Comparison of ENCODE assay signal across 1 cellular context in the genomic region with DNA sequence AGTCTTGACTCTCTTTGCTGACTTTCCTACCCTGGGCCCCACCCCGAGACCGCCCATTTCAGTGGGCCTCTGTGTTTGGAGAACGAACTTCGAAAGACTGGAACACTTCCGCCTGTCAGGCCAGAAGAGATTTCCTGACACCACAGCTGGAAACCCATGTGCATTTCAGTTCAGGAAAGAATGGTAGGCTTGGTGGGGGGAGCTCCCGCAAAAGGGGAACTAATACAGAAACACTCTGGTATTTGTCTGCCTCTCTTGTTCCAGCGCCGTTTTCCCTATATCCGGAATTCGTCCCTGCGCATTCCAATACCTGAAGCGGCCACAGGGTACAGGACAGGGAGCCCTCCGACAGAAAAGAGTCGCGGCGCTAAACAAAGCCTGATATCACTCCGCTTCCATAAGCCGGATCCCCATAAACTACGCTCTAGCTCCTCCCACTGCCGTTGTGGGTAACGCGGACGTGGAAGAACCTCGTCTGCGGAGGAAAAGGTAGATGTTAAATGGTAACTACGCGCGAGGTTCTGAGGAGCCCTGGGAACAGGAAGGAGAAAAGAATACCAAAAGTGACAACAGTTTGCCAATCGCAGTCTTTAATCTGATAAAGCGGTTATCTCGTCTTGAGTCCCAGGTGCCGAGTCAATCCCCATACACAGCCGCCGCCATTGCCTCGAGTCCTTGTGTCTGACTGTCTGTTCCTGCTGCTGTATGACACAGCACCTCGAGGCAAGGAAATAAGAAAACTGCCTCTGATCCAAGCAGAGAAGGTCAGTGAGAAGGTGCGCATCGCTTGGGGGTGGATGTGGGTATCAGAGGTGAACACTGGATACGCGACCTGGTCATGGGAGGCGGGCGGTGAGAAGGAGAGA.
TF ChIP-seq lines count a peak whose summit lies in the region.

A gene (plus strand): TSS at position 432 of the 866 bp plus-strand sequence. CDS start 2,627 bp downstream, outside the sequence.

TF ChIP-seq in HepG2, 621 proteins besides CTCF, POLR2A, EP300 and RAD21 (continued from another document and continues in another):
- TF ChIP-seq, protein P1, sequence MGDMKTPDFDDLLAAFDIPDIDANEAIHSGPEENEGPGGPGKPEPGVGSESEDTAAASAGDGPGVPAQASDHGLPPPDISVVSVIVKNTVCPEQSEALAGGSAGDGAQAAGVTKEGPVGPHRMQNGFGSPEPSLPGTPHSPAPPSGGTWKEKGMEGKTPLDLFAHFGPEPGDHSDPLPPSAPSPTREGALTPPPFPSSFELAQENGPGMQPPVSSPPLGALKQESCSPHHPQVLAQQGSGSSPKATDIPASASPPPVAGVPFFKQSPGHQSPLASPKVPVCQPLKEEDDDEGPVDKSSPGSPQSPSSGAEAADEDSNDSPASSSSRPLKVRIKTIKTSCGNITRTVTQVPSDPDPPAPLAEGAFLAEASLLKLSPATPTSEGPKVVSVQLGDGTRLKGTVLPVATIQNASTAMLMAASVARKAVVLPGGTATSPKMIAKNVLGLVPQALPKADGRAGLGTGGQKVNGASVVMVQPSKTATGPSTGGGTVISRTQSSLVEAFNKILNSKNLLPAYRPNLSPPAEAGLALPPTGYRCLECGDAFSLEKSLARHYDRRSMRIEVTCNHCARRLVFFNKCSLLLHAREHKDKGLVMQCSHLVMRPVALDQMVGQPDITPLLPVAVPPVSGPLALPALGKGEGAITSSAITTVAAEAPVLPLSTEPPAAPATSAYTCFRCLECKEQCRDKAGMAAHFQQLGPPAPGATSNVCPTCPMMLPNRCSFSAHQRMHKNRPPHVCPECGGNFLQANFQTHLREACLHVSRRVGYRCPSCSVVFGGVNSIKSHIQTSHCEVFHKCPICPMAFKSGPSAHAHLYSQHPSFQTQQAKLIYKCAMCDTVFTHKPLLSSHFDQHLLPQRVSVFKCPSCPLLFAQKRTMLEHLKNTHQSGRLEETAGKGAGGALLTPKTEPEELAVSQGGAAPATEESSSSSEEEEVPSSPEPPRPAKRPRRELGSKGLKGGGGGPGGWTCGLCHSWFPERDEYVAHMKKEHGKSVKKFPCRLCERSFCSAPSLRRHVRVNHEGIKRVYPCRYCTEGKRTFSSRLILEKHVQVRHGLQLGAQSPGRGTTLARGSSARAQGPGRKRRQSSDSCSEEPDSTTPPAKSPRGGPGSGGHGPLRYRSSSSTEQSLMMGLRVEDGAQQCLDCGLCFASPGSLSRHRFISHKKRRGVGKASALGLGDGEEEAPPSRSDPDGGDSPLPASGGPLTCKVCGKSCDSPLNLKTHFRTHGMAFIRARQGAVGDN (CRISPR knock-in tag; IDR thresholded peaks at IDR 0.05) = peak; percentile 40
- peak; percentile 70 for TF ChIP-seq XRCC5 (optimal IDR thresholded peaks at IDR 0.05; ENCODE audit: low read length)
- TF ChIP-seq KLF13 (CRISPR knock-in tag; IDR thresholded peaks at IDR 0.05) = no peak
- TF ChIP-seq MEF2D (CRISPR knock-in tag; IDR thresholded peaks at IDR 0.05) = no peak
- TF ChIP-seq MBD4 (IDR thresholded peaks at IDR 0.05; ENCODE audit: borderline replicate concordance, low read length) = no peak; the same call in 1 of the 2 replicates
- no peak for TF ChIP-seq ZNF703 (CRISPR knock-in tag; IDR thresholded peaks at IDR 0.05; ENCODE audit: borderline replicate concordance)
- TF ChIP-seq, protein P2, sequence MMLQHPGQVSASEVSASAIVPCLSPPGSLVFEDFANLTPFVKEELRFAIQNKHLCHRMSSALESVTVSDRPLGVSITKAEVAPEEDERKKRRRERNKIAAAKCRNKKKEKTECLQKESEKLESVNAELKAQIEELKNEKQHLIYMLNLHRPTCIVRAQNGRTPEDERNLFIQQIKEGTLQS (CRISPR knock-in tag; IDR thresholded peaks at IDR 0.05) = no peak
- no peak for TF ChIP-seq HNRNPL (IDR thresholded peaks at IDR 0.05; ENCODE audit: low read depth, low read length)
- no peak for TF ChIP-seq MZF1 (CRISPR knock-in tag; IDR thresholded peaks at IDR 0.05; ENCODE audit: borderline replicate concordance)
- TF ChIP-seq, protein P3, sequence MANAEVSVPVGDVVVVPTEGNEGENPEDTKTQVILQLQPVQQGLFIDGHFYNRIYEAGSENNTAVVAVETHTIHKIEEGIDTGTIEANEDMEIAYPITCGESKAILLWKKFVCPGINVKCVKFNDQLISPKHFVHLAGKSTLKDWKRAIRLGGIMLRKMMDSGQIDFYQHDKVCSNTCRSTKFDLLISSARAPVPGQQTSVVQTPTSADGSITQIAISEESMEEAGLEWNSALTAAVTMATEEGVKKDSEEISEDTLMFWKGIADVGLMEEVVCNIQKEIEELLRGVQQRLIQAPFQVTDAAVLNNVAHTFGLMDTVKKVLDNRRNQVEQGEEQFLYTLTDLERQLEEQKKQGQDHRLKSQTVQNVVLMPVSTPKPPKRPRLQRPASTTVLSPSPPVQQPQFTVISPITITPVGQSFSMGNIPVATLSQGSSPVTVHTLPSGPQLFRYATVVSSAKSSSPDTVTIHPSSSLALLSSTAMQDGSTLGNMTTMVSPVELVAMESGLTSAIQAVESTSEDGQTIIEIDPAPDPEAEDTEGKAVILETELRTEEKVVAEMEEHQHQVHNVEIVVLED (CRISPR knock-in tag; IDR thresholded peaks at IDR 0.05; ENCODE audit: borderline replicate concordance) = peak; percentile 83
- TF ChIP-seq ZNF709 (CRISPR knock-in tag; IDR thresholded peaks at IDR 0.05) = 0 out of 2 replicates have a peak, but pooled peaks have one; percentile 25
- TF ChIP-seq ETV5 (CRISPR knock-in tag; IDR thresholded peaks at IDR 0.05; ENCODE audit: borderline replicate concordance) = peak; percentile 28; the same call in 1 of the 2 replicates
- TF ChIP-seq, protein P4, sequence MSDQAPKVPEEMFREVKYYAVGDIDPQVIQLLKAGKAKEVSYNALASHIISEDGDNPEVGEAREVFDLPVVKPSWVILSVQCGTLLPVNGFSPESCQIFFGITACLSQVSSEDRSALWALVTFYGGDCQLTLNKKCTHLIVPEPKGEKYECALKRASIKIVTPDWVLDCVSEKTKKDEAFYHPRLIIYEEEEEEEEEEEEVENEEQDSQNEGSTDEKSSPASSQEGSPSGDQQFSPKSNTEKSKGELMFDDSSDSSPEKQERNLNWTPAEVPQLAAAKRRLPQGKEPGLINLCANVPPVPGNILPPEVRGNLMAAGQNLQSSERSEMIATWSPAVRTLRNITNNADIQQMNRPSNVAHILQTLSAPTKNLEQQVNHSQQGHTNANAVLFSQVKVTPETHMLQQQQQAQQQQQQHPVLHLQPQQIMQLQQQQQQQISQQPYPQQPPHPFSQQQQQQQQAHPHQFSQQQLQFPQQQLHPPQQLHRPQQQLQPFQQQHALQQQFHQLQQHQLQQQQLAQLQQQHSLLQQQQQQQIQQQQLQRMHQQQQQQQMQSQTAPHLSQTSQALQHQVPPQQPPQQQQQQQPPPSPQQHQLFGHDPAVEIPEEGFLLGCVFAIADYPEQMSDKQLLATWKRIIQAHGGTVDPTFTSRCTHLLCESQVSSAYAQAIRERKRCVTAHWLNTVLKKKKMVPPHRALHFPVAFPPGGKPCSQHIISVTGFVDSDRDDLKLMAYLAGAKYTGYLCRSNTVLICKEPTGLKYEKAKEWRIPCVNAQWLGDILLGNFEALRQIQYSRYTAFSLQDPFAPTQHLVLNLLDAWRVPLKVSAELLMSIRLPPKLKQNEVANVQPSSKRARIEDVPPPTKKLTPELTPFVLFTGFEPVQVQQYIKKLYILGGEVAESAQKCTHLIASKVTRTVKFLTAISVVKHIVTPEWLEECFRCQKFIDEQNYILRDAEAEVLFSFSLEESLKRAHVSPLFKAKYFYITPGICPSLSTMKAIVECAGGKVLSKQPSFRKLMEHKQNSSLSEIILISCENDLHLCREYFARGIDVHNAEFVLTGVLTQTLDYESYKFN (CRISPR knock-in tag; conservative IDR thresholded peaks at IDR 0.05) = peak; percentile 20; the same call in 1 of the 2 replicates
- TF ChIP-seq, protein P5, sequence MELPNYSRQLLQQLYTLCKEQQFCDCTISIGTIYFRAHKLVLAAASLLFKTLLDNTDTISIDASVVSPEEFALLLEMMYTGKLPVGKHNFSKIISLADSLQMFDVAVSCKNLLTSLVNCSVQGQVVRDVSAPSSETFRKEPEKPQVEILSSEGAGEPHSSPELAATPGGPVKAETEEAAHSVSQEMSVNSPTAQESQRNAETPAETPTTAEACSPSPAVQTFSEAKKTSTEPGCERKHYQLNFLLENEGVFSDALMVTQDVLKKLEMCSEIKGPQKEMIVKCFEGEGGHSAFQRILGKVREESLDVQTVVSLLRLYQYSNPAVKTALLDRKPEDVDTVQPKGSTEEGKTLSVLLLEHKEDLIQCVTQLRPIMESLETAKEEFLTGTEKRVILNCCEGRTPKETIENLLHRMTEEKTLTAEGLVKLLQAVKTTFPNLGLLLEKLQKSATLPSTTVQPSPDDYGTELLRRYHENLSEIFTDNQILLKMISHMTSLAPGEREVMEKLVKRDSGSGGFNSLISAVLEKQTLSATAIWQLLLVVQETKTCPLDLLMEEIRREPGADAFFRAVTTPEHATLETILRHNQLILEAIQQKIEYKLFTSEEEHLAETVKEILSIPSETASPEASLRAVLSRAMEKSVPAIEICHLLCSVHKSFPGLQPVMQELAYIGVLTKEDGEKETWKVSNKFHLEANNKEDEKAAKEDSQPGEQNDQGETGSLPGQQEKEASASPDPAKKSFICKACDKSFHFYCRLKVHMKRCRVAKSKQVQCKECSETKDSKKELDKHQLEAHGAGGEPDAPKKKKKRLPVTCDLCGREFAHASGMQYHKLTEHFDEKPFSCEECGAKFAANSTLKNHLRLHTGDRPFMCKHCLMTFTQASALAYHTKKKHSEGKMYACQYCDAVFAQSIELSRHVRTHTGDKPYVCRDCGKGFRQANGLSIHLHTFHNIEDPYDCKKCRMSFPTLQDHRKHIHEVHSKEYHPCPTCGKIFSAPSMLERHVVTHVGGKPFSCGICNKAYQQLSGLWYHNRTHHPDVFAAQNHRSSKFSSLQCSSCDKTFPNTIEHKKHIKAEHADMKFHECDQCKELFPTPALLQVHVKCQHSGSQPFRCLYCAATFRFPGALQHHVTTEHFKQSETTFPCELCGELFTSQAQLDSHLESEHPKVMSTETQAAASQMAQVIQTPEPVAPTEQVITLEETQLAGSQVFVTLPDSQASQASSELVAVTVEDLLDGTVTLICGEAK (IDR thresholded peaks at IDR 0.05) = no peak
- TF ChIP-seq, protein P5 (CRISPR knock-in tag; IDR thresholded peaks at IDR 0.05) = no peak; the same call in 1 of the 2 replicates
- no peak for TF ChIP-seq KDM1A (CRISPR knock-in tag; IDR thresholded peaks at IDR 0.05)
- TF ChIP-seq, protein P6, sequence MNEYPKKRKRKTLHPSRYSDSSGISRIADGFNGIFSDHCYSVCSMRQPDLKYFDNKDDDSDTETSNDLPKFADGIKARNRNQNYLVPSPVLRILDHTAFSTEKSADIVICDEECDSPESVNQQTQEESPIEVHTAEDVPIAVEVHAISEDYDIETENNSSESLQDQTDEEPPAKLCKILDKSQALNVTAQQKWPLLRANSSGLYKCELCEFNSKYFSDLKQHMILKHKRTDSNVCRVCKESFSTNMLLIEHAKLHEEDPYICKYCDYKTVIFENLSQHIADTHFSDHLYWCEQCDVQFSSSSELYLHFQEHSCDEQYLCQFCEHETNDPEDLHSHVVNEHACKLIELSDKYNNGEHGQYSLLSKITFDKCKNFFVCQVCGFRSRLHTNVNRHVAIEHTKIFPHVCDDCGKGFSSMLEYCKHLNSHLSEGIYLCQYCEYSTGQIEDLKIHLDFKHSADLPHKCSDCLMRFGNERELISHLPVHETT (CRISPR knock-in tag; conservative IDR thresholded peaks at IDR 0.05) = no peak
- TF ChIP-seq, protein P7, sequence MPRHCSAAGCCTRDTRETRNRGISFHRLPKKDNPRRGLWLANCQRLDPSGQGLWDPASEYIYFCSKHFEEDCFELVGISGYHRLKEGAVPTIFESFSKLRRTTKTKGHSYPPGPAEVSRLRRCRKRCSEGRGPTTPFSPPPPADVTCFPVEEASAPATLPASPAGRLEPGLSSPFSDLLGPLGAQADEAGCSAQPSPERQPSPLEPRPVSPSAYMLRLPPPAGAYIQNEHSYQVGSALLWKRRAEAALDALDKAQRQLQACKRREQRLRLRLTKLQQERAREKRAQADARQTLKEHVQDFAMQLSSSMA (CRISPR knock-in tag; IDR thresholded peaks at IDR 0.05) = 0 out of 2 replicates have a peak, but pooled peaks have one; percentile 35
- TF ChIP-seq GPN1 (CRISPR knock-in tag; IDR thresholded peaks at IDR 0.05; ENCODE audit: borderline replicate concordance) = no peak
- no peak for TF ChIP-seq ZFP41 (CRISPR knock-in tag; IDR thresholded peaks at IDR 0.05; ENCODE audit: borderline replicate concordance)
- no peak for TF ChIP-seq PHF5A (CRISPR knock-in tag; IDR thresholded peaks at IDR 0.05; ENCODE audit: low read depth, unreplicated experiment)
- TF ChIP-seq ZNF30 (CRISPR knock-in tag; IDR thresholded peaks at IDR 0.05) = no peak
- TF ChIP-seq SNAI1 (CRISPR knock-in tag; IDR thresholded peaks at IDR 0.05; ENCODE audit: borderline replicate concordance) = no peak
- TF ChIP-seq ZNF83 (CRISPR knock-in tag; IDR thresholded peaks at IDR 0.05; ENCODE audit: borderline replicate concordance) = no peak
- no peak for TF ChIP-seq ZIK1 (CRISPR knock-in tag; IDR thresholded peaks at IDR 0.05; ENCODE audit: borderline replicate concordance, low read depth)
- no peak for TF ChIP-seq SOX5 (CRISPR knock-in tag; IDR thresholded peaks at IDR 0.05; ENCODE audit: borderline replicate concordance)
- TF ChIP-seq ZNF768 (CRISPR knock-in tag; IDR thresholded peaks at IDR 0.05) = no peak
- peak; percentile 39 for TF ChIP-seq TEAD3 (CRISPR knock-in tag; optimal IDR thresholded peaks at IDR 0.05; ENCODE audit: borderline replicate concordance)
